17 cellular contexts compared by ENCODE assay signal in genomic region chr5:95519151-95519550, GRCh38. TPM values are rescaled to one million over a fixed set of nuclear protein-coding genes. Genes with fewer than 3 reads are reported as not detected.
DNase-seq lines count a peak whose midpoint lies in the region; ATAC-seq and TF ChIP-seq lines count a peak whose summit lies in the region.
"Had no signal": no experiment of that assay in that cellular context is flagged by ENCODE, and none has a peak within 500 bp of the region (broad histone marks: within the 10 kb centered on the region; RNA-seq: fewer than 3 reads in every experiment).

No MANE protein-coding gene starts in this region.

- H3K4me1 ChIP-seq in PC-3 (ENCODE audit: insufficient read depth, low read length) = no peaks in the 10 kb centered on the region
- H3K4me1 ChIP-seq: BLaER1, Caco-2 had no signal

- no peak overlapping the region for H3K4me3 Mint-ChIP-seq in activated T-cell treated with anti-CD3 and anti-CD28 coated beads, Interleukin-2, amount 50 U/mL, for 72 hours
- H3K4me3 Mint-ChIP-seq in activated T-cell treated with anti-CD3 and anti-CD28 coated beads, Interleukin-2, amount 50 U/mL, for 4 hours = no peak overlapping the region
- no peak overlapping the region for H3K4me3 Mint-ChIP-seq in activated naive CD8-positive, alpha-beta T cell treated with anti-CD3 and anti-CD28 coated beads for 36 hours
- H3K4me3 Mint-ChIP-seq: CD8-positive, alpha-beta memory T cell; GM23338 had no signal

- H3K4me1 Mint-ChIP-seq in activated T-cell treated with anti-CD3 and anti-CD28 coated beads, Interleukin-2, amount 50 U/mL, for 72 hours (ENCODE audit: low read depth) = no peaks in the 10 kb centered on the region
- H3K4me1 Mint-ChIP-seq in activated T-cell treated with anti-CD3 and anti-CD28 coated beads, Interleukin-2, amount 50 U/mL, for 4 hours (ENCODE audit: low read depth) = no peaks in the 10 kb centered on the region
- no peaks in the 10 kb centered on the region for H3K4me1 Mint-ChIP-seq in activated naive CD8-positive, alpha-beta T cell treated with anti-CD3 and anti-CD28 coated beads for 36 hours
- H3K4me1 Mint-ChIP-seq: CD8-positive, alpha-beta memory T cell; GM23338 had no signal

- no peaks in the 10 kb centered on the region for H3K9me3 ChIP-seq in PC-3 (ENCODE audit: low read length)
- H3K9me3 ChIP-seq: BLaER1, Caco-2 had no signal

- H3K36me3 ChIP-seq in PC-3 (ENCODE audit: low read depth, low read length) = peaks cover 18% of the 10 kb centered on the region; the same call in 1 of the 2 replicates

- POLR2A ChIA-PET in PC-3 (lab: Charles Lee; ENCODE audit: unreplicated experiment) = no interaction called here

- H3K36me3 Mint-ChIP-seq in activated T-cell treated with anti-CD3 and anti-CD28 coated beads, Interleukin-2, amount 50 U/mL, for 72 hours (ENCODE audit: insufficient read depth in 2 of 2) = peaks cover 6 to 14% of the 10 kb centered on the region in 2 donors
- peaks cover 42% of the 10 kb centered on the region for H3K36me3 Mint-ChIP-seq in activated T-cell treated with anti-CD3 and anti-CD28 coated beads, Interleukin-2, amount 50 U/mL, for 4 hours (ENCODE audit: insufficient read depth)
- H3K36me3 Mint-ChIP-seq in activated naive CD8-positive, alpha-beta T cell treated with anti-CD3 and anti-CD28 coated beads for 36 hours = peaks cover 24% of the 10 kb centered on the region

- no peak for ATAC-seq in activated T-cell treated with anti-CD3 and anti-CD28 coated beads, Interleukin-2, amount 50 U/mL, for 72 hours (replicated peaks in 1 of 2)
- ATAC-seq in activated T-cell treated with anti-CD3 and anti-CD28 coated beads, Interleukin-2, amount 50 U/mL, for 4 hours = no peak
- no peak for ATAC-seq in GM18511 (IDR thresholded peaks at IDR 0.05; ENCODE audit: unreplicated experiment)
- no peak for ATAC-seq in PC-3
- ATAC-seq: GM12878, GM23338 had no signal

- no peak for DNase-seq in activated T-cell treated with anti-CD3 and anti-CD28 coated beads, Interleukin-2, amount 50 U/mL, for 72 hours
- DNase-seq in activated T-cell treated with anti-CD3 and anti-CD28 coated beads, Interleukin-2, amount 50 U/mL, for 4 hours = no peak
- DNase-seq in NCI-H446 (lab: John Stamatoyannopoulos, UW) = peak; percentile 14 to 85
- peak; percentile 47 for DNase-seq in cerebellum (ENCODE audit: low spot score)
- no peak for DNase-seq in NCI-H2107 (lab: John Stamatoyannopoulos, UW)
- no peak for DNase-seq in activated naive CD8-positive, alpha-beta T cell treated with anti-CD3 and anti-CD28 coated beads for 36 hours
- DNase-seq in PC-3 = no peak
- DNase-seq: 8988T; AML-193; Caco-2; CD8-positive, alpha-beta memory T cell; H7 had no signal

- no peak for TF ChIP-seq CTCF in PC-3 (conservative IDR thresholded peaks at IDR 0.05; ENCODE audit: low read depth, low read length)

- intact Hi-C loops in PC-3 (cut with micrococcal nuclease) = no loop called here

- H2AFZ ChIP-seq in PC-3 (ENCODE audit: low read length) = no peak overlapping the region
- H2AFZ ChIP-seq: GM23338 had no signal

- no peaks in the 10 kb centered on the region for H3K9me2 ChIP-seq in PC-3 (replicated peaks; ENCODE audit: low read length)

- H3K4me3 ChIP-seq in PC-3 (ENCODE audit: low read length) = no peak overlapping the region
- H3K4me3 ChIP-seq: BLaER1, GM12878, GM23338 had no signal

- H3K4me2 ChIP-seq in PC-3 (ENCODE audit: low read length) = no peak overlapping the region
- H3K4me2 ChIP-seq: BLaER1, GM23338 had no signal

- no peaks in the 10 kb centered on the region for H3F3A ChIP-seq in PC-3 (ENCODE audit: low read length, unreplicated experiment)

- H3K9ac ChIP-seq in PC-3 (ENCODE audit: low read length) = no peak overlapping the region
- H3K9ac ChIP-seq: BLaER1 had no signal

- CTCF ChIA-PET in PC-3 (lab: Charles Lee) = no interaction called here

- BruUV-seq in PC-3 (replicated peaks; lab: Mats Ljungman, UMichigan) = no TSS peak

- peak overlapping the region; percentile 69 for H3K27ac Mint-ChIP-seq in activated T-cell treated with anti-CD3 and anti-CD28 coated beads, Interleukin-2, amount 50 U/mL, for 72 hours
- no peak overlapping the region for H3K27ac Mint-ChIP-seq in activated naive CD8-positive, alpha-beta T cell treated with anti-CD3 and anti-CD28 coated beads for 36 hours
- H3K27ac Mint-ChIP-seq: GM23338 had no signal

- H3K27me3 Mint-ChIP-seq in activated T-cell treated with anti-CD3 and anti-CD28 coated beads, Interleukin-2, amount 50 U/mL, for 72 hours (ENCODE audit: low read depth) = no peaks in the 10 kb centered on the region
- no peaks in the 10 kb centered on the region for H3K27me3 Mint-ChIP-seq in activated T-cell treated with anti-CD3 and anti-CD28 coated beads, Interleukin-2, amount 50 U/mL, for 4 hours (ENCODE audit: low read depth)
- no peaks in the 10 kb centered on the region for H3K27me3 Mint-ChIP-seq in activated naive CD8-positive, alpha-beta T cell treated with anti-CD3 and anti-CD28 coated beads for 36 hours
- H3K27me3 Mint-ChIP-seq: CD8-positive, alpha-beta memory T cell had no signal

- no peak overlapping the region for H3K27ac ChIP-seq in PC-3 (ENCODE audit: low read length)
- H3K27ac ChIP-seq: BLaER1, HL-60 had no signal

- H4K20me1 ChIP-seq in PC-3 (ENCODE audit: low read length) = no peaks in the 10 kb centered on the region
- H4K20me1 ChIP-seq: BLaER1 had no signal

- no peaks in the 10 kb centered on the region for H3K79me2 ChIP-seq in PC-3 (ENCODE audit: low read length)

- H3K9me3 Mint-ChIP-seq in activated T-cell treated with anti-CD3 and anti-CD28 coated beads, Interleukin-2, amount 50 U/mL, for 72 hours = no peaks in the 10 kb centered on the region
- H3K9me3 Mint-ChIP-seq in activated T-cell treated with anti-CD3 and anti-CD28 coated beads, Interleukin-2, amount 50 U/mL, for 4 hours = no peaks in the 10 kb centered on the region
- H3K9me3 Mint-ChIP-seq in activated naive CD8-positive, alpha-beta T cell treated with anti-CD3 and anti-CD28 coated beads for 36 hours = no peaks in the 10 kb centered on the region
- H3K9me3 Mint-ChIP-seq: GM23338 had no signal

- no peaks in the 10 kb centered on the region for H3K27me3 ChIP-seq in PC-3 (ENCODE audit: low read length)
- H3K27me3 ChIP-seq: BLaER1 had no signal

RNA-seq across cellular contexts. Expression of gene SKIC3, which starts 35.6 kb away (rescaled TPM):
- 100 to 1,000 TPM; 104 to 112 TPM for total RNA-seq in activated T-cell treated with anti-CD3 and anti-CD28 coated beads, Interleukin-2, amount 50 U/mL, for 72 hours
- 10 to 100 TPM; 39.8 to 42.2 (median 41.9) TPM for total RNA-seq in activated T-cell treated with anti-CD3 and anti-CD28 coated beads, Interleukin-2, amount 50 U/mL, for 4 hours
- 181 TPM for total RNA-seq in cerebellum
- total RNA-seq in activated naive CD8-positive, alpha-beta T cell treated with anti-CD3 and anti-CD28 coated beads for 36 hours = 10 to 100 TPM; 66.5 to 68.7 TPM
- 27.8 and 37.6 TPM in 2 replicates for total RNA-seq in PC-3 (2014; rRNA removed)

RNA-seq across cellular contexts. Expression of gene ARSK, which starts 35.8 kb away (rescaled TPM):
- total RNA-seq in activated T-cell treated with anti-CD3 and anti-CD28 coated beads, Interleukin-2, amount 50 U/mL, for 72 hours = 1 to 10 TPM; 6.4 to 7.2 TPM
- 1 to 10 TPM; 4.2 to 5.0 (median 4.6) TPM for total RNA-seq in activated T-cell treated with anti-CD3 and anti-CD28 coated beads, Interleukin-2, amount 50 U/mL, for 4 hours
- total RNA-seq in cerebellum (10.1 TPM), PC-3 (2014; rRNA removed) (10.5 and 12.6 TPM in 2 replicates)
- total RNA-seq in activated naive CD8-positive, alpha-beta T cell treated with anti-CD3 and anti-CD28 coated beads for 36 hours = 1 to 10 TPM; 4.1 to 5.2 TPM

Comparison
In these comparisons a context has a peak if more than half of its experiments do, and no peak if none do; other contexts are left out.
1. DNase-seq: peak in NCI-H446 (2 of 2) and cerebellum (single experiment); none in activated T-cell treated with anti-CD3 and anti-CD28 coated beads, Interleukin-2, amount 50 U/mL, for 72 hours (0 of 2), activated T-cell treated with anti-CD3 and anti-CD28 coated beads, Interleukin-2, amount 50 U/mL, for 4 hours (single experiment), NCI-H2107 (single experiment), activated naive CD8-positive, alpha-beta T cell treated with anti-CD3 and anti-CD28 coated beads for 36 hours (single experiment) and PC-3 (single experiment).